27 cellular contexts compared by ENCODE assay signal in genomic region chr15:94987085-94987484, GRCh38.
"Had no signal": no experiment of that assay in that cellular context is flagged by ENCODE, and none has a peak within 500 bp of the region (broad histone marks: within the 10 kb centered on the region; RNA-seq: fewer than 3 reads in every experiment).

No MANE protein-coding gene starts in this region.

- H3K36me3 ChIP-seq: colonic mucosa, esophagus muscularis mucosa, esophagus squamous epithelium, gastrocnemius medialis, gastroesophageal sphincter, heart left ventricle, heart right ventricle had no signal

- DNase-seq: colonic mucosa; cortex of kidney; dermis blood vessel endothelial cell; dorsolateral prefrontal cortex; effector CD4-positive, alpha-beta T cell; effector CD8-positive, alpha-beta T cell; effector memory CD4-positive, alpha-beta T cell; effector memory CD8-positive, alpha-beta T cell; endodermal cell; erythroblast; esophagus squamous epithelium; foreskin fibroblast; foreskin keratinocyte; foreskin melanocyte; gastrocnemius medialis; glutamatergic neuron; head of caudate nucleus; heart left ventricle; heart right ventricle had no signal

- FAIRE-seq: colon, endothelial cell of umbilical vein had no signal

- H3K27ac ChIP-seq: colonic mucosa, coronary artery, dorsolateral prefrontal cortex, epithelial cell of prostate, esophagus muscularis mucosa, esophagus squamous epithelium, foreskin keratinocyte, gastrocnemius medialis, gastroesophageal sphincter, heart left ventricle, heart right ventricle, hepatocyte had no signal

- H3K79me2 ChIP-seq: hepatocyte had no signal

- H3K4me3 ChIP-seq: colonic mucosa, coronary artery, dorsolateral prefrontal cortex, esophagus muscularis mucosa, esophagus squamous epithelium, gastrocnemius medialis, gastroesophageal sphincter, heart left ventricle, heart right ventricle, hepatocyte had no signal

- H2AFZ ChIP-seq: hepatocyte had no signal

- H3K4me1 ChIP-seq: colonic mucosa, esophagus muscularis mucosa, esophagus squamous epithelium, foreskin keratinocyte, gastrocnemius medialis, gastroesophageal sphincter, heart left ventricle, heart right ventricle had no signal

- H3K9me3 ChIP-seq: esophagus squamous epithelium, gastrocnemius medialis had no signal

- H3K4me2 ChIP-seq: hepatocyte had no signal

- ATAC-seq: effector memory CD8-positive, alpha-beta T cell; esophagus mucosa; foreskin keratinocyte; gastrocnemius medialis; gastroesophageal sphincter; heart left ventricle; heart right ventricle had no signal

- H3K27me3 ChIP-seq: colonic mucosa, esophagus muscularis mucosa, esophagus squamous epithelium, foreskin keratinocyte, gastrocnemius medialis, gastroesophageal sphincter, heart left ventricle, heart right ventricle, hepatocyte had no signal
